Comparison of ENCODE assay signal across 16 cellular contexts in genomic region chr10:110613996-110614495, GRCh38. TPM values are rescaled to one million over a fixed set of nuclear protein-coding genes. Genes with fewer than 3 reads are reported as not detected.
DNase-seq lines count a peak whose midpoint lies in the region; ATAC-seq and TF ChIP-seq lines count a peak whose summit lies in the region.
"Had no signal": no experiment of that assay in that cellular context is flagged by ENCODE, and none has a peak within 500 bp of the region (broad histone marks: within the 10 kb centered on the region; RNA-seq: fewer than 3 reads in every experiment).

No MANE protein-coding gene starts in this region.

- DNase-seq in activated naive CD4-positive, alpha-beta T cell treated with anti-CD3 and anti-CD28 coated beads, Interleukin-2, amount 50 U/mL, for 16 hours, result no peak
- DNase-seq in omental fat pad (ENCODE audit: low spot score), result no peak
- no peak for DNase-seq in foreskin keratinocyte
- no peak for DNase-seq in foreskin melanocyte
- DNase-seq: activated CD4-positive, alpha-beta T cell treated with anti-CD3 and anti-CD28 coated beads for 1 hour; activated effector memory CD4-positive, alpha-beta T cell treated with anti-CD3 and anti-CD28 coated beads, Interleukin-2, amount 50 U/mL, for 16 hours; gastrocnemius medialis; HFFc6; PC-9; posterior cingulate gyrus; upper lobe of right lung had no signal

- TF ChIP-seq CTCF in omental fat pad (IDR thresholded peaks at IDR 0.05) (no peak), foreskin keratinocyte (conservative IDR thresholded peaks at IDR 0.05) (no peak)

- H3K4me3 Mint-ChIP-seq in activated naive CD4-positive, alpha-beta T cell treated with anti-CD3 and anti-CD28 coated beads, Interleukin-2, amount 50 U/mL, for 24 hours, result no peak overlapping the region
- H3K4me3 Mint-ChIP-seq: HFFc6 had no signal

- H3K4me1 Mint-ChIP-seq in activated naive CD4-positive, alpha-beta T cell treated with anti-CD3 and anti-CD28 coated beads, Interleukin-2, amount 50 U/mL, for 24 hours, result peaks cover 70% of the 10 kb centered on the region

- H3K36me3 Mint-ChIP-seq in activated naive CD4-positive, alpha-beta T cell treated with anti-CD3 and anti-CD28 coated beads, Interleukin-2, amount 50 U/mL, for 24 hours, result no peaks in the 10 kb centered on the region

- peaks cover 5% of the 10 kb centered on the region for H3K27me3 ChIP-seq in foreskin keratinocyte
- H3K27me3 ChIP-seq: breast epithelium, gastrocnemius medialis, upper lobe of right lung had no signal

- H3K27ac Mint-ChIP-seq in activated naive CD4-positive, alpha-beta T cell treated with anti-CD3 and anti-CD28 coated beads, Interleukin-2, amount 50 U/mL, for 24 hours, result peak overlapping the region; percentile 89
- H3K27ac Mint-ChIP-seq: HFFc6 had no signal

- ATAC-seq in GM21576 (IDR thresholded peaks at IDR 0.05; ENCODE audit: unreplicated experiment), result peak; percentile 42
- ATAC-seq in HG03432 (IDR thresholded peaks at IDR 0.05; ENCODE audit: unreplicated experiment), result peak; percentile 41
- no peak for ATAC-seq in HG03139 (IDR thresholded peaks at IDR 0.05; ENCODE audit: unreplicated experiment)
- ATAC-seq in omental fat pad (ENCODE audit: low FRiP score), result no peak
- no peak for ATAC-seq in foreskin keratinocyte
- ATAC-seq: gastrocnemius medialis, upper lobe of right lung had no signal

- H3K4me1 ChIP-seq in foreskin keratinocyte, result no peaks in the 10 kb centered on the region
- H3K4me1 ChIP-seq: breast epithelium, upper lobe of right lung had no signal

- H3K27ac ChIP-seq in foreskin keratinocyte, result no peak overlapping the region
- H3K27ac ChIP-seq: breast epithelium, gastrocnemius medialis, PC-9, upper lobe of right lung had no signal

- no peaks in the 10 kb centered on the region for H3K27me3 Mint-ChIP-seq in activated naive CD4-positive, alpha-beta T cell treated with anti-CD3 and anti-CD28 coated beads, Interleukin-2, amount 50 U/mL, for 24 hours

- H3K9me3 Mint-ChIP-seq in activated naive CD4-positive, alpha-beta T cell treated with anti-CD3 and anti-CD28 coated beads, Interleukin-2, amount 50 U/mL, for 24 hours, result no peaks in the 10 kb centered on the region
- H3K9me3 Mint-ChIP-seq: HFFc6 had no signal

RNA-seq across cellular contexts. Expression of gene RBM20, which starts 30.1 kb away (rescaled TPM):
- total RNA-seq in omental fat pad, result 1 to 10 TPM in 3 of 4 donors, under 1 TPM in 1; 0.24 to 3.5 (median 1.8) TPM
- total RNA-seq in foreskin keratinocyte, result not detected in 2 replicates
- not detected in 2 replicates for polyA plus RNA-seq in foreskin keratinocyte
- total RNA-seq: HFFc6 had no signal

RNA-seq across cellular contexts. Expression of gene SMC3, which starts 46.6 kb away (rescaled TPM):
- total RNA-seq in omental fat pad, result 10 to 100 TPM; 19.6 to 32.0 (median 25.2) TPM
- total RNA-seq in foreskin keratinocyte, result 44.3 and 53.7 TPM in 2 replicates
- polyA plus RNA-seq in foreskin keratinocyte, result 13.4 and 18.0 TPM in 2 replicates

Comparison
In these comparisons a context has a peak if more than half of its experiments do, and no peak if none do; other contexts are left out.
1. ATAC-seq: peak in GM21576 (single experiment) and HG03432 (single experiment); none in HG03139 (single experiment), omental fat pad (single experiment) and foreskin keratinocyte (single experiment).